In genomic region chr11:86672007-86672621, GRCh38 we compare ENCODE assay signal across 8 cellular contexts. TPM values are rescaled to one million over a fixed set of nuclear protein-coding genes. Genes with fewer than 3 reads are reported as not detected.
DNase-seq lines count a peak whose midpoint lies in the region; ATAC-seq lines count a peak whose summit lies in the region.

Gene ME3 (minus strand): TSS chr11:86672616.

- H3K4me2 ChIP-seq in mesendoderm (ENCODE audit: low read length), result peak within 1 kb of the TSS; percentile 77

- in situ Hi-C loops in endometrial microvascular endothelial cells (cut with HindIII; ENCODE audit: inconsistent ontology term, low pct_unique_long_range_greater_than_20kb, low sequenced_read_pairs), result no loop called here

- no peaks in the 10 kb centered on the region for H3K79me1 ChIP-seq in mesendoderm (ENCODE audit: low read length)

- H3K4me1 ChIP-seq in mesendoderm (ENCODE audit: control insufficient read depth, low read depth, low read length), result peaks cover 2% of the 10 kb centered on the region

- no peaks in the 10 kb centered on the region for H3K36me3 ChIP-seq in mesendoderm (ENCODE audit: control insufficient read depth, insufficient read depth, low read length)

- no peak within 1 kb of the TSS for H3K27ac ChIP-seq in mesendoderm (ENCODE audit: low read depth, low read length)

- H3K9ac ChIP-seq in mesendoderm (ENCODE audit: low read length), result peak within 1 kb of the TSS; percentile 56

- no peak within 1 kb of the TSS for H2AK5ac ChIP-seq in mesendoderm (ENCODE audit: low read length)

- no peak within 1 kb of the TSS for H2BK120ac ChIP-seq in mesendoderm (ENCODE audit: low read depth, low read length)

- H2BK5ac ChIP-seq in mesendoderm (ENCODE audit: low read length), result no peak within 1 kb of the TSS

- ATAC-seq in GM19397 (IDR thresholded peaks at IDR 0.05; ENCODE audit: unreplicated experiment) (peak; percentile 53), GM21367 (IDR thresholded peaks at IDR 0.05; ENCODE audit: unreplicated experiment) (no peak)

- H3K23ac ChIP-seq in mesendoderm (ENCODE audit: low read length), result no peak within 1 kb of the TSS

- H3K27me3 ChIP-seq in mesendoderm (ENCODE audit: insufficient read depth, low read length, poor library complexity), result no peaks in the 10 kb centered on the region

- no peaks in the 10 kb centered on the region for H3K79me2 ChIP-seq in mesendoderm (ENCODE audit: control insufficient read depth, insufficient read depth, low read length)

- no peak within 1 kb of the TSS for H3K18ac ChIP-seq in mesendoderm (ENCODE audit: low read length)

- H4K8ac ChIP-seq in mesendoderm (ENCODE audit: low read depth, low read length), result no peak within 1 kb of the TSS

- H3K4me3 ChIP-seq in mesendoderm (ENCODE audit: low read length), result peak within 1 kb of the TSS; percentile 30

- H3K4ac ChIP-seq in mesendoderm (ENCODE audit: low read depth, low read length), result no peak within 1 kb of the TSS

- H3K56ac ChIP-seq in mesendoderm (ENCODE audit: low read length), result peak within 1 kb of the TSS; percentile 77

- H4K5ac ChIP-seq in mesendoderm (ENCODE audit: low read length), result no peak within 1 kb of the TSS

- no CpG with 5 or more reads among the region's 52 CpGs for WGBS in mesendoderm (ENCODE audit: extremely low coverage, insufficient coverage, low lambda C conversion rate)

- DNase-seq in AML-193 (lab: John Stamatoyannopoulos, UW), result peak; percentile 37 to 71
- peak; percentile 20 for DNase-seq in NCI-H460 (ENCODE audit: extremely low read depth, low read depth)
- DNase-seq in activated CD8-positive, alpha-beta memory T cell treated with anti-CD3 and anti-CD28 coated beads, Interleukin-2, amount 50 U/mL, for 48 hours, result peak; percentile 69
- DNase-seq in mesendoderm, result peak; percentile 39
- peak; percentile 26 to 44 (median 36) for DNase-seq in stimulated activated CD4-positive, alpha-beta T cell treated with anti-CD3 and anti-CD28 coated beads, TNF-alpha, amount 100 ng/mL, for 48 hours (ENCODE audit: low read depth in 3 of 3)

- no peak within 1 kb of the TSS for H2BK15ac ChIP-seq in mesendoderm (replicated peaks; ENCODE audit: low read depth)

RNA-seq across cellular contexts. Expression of gene ME3, which starts in this region (rescaled TPM):
- total RNA-seq in NCI-H460 (2014; rRNA removed; shearing (Covaris generic)), result 13.0 and 26.7 TPM in 2 replicates
- 18.3 and 34.6 TPM in 2 replicates for polyA plus RNA-seq in NCI-H460 (2014; cell fraction: nucleus; rRNA removed)
- 44.4 TPM for total RNA-seq in endometrial microvascular endothelial cells (ENCODE audit: inconsistent ontology term)
- 1.3 TPM for polyA plus RNA-seq in mesendoderm (2013, experiment 1 of 2)
- 1.2 TPM for polyA plus RNA-seq in mesendoderm (2013, experiment 2 of 2)
